ENCODE assay signal across 32 cellular contexts in the genomic region with DNA sequence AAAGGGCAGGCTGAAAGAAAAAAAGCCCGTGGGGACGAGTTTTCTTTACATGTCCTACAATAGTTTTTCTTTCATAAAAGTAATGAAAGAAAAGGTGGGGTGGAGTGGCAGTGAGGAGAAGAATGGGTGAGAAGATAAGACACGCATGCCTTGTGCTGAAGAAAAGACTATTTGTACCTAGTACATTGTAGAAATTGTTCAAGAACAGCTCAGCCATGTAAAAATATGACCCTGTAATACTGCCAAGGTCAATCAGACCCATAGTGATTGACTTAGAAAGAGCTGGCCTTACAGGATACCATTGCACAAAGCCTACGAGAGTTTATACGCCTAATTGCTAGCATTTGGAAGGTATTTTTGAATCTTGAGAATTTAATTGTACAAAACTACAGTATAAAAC.
"Had no signal": no experiment of that assay in that cellular context is flagged by ENCODE, and none has a peak within 500 bp of the region (broad histone marks: within the 10 kb centered on the region; RNA-seq: fewer than 3 reads in every experiment).

No MANE protein-coding gene starts in this region.

- H3K4me1 ChIP-seq: adrenal gland, breast epithelium, colonic mucosa had no signal

- H3K4me3 ChIP-seq: adrenal gland, breast epithelium, cardiac muscle cell, colonic mucosa had no signal

- H3K27ac ChIP-seq: adrenal gland, breast epithelium, cardiac muscle cell, colonic mucosa, WERI-Rb-1 had no signal

- DNase-seq: activated B cell treated with CpG ODN at 0.5 μM for 24 hours; activated CD4-positive, alpha-beta T cell treated with anti-CD3 and anti-CD28 coated beads for 48 hours; activated CD4-positive, alpha-beta T cell treated with anti-CD3 and anti-CD28 coated beads, Interleukin-2, amount 50 U/mL, for 1 hour; activated CD4-positive, alpha-beta T cell treated with anti-CD3 and anti-CD28 coated beads, Interleukin-2, amount 50 U/mL, for 48 hours; activated CD8-positive, alpha-beta memory T cell treated with anti-CD3 and anti-CD28 coated beads for 24 hours; activated CD8-positive, alpha-beta T cell treated with anti-CD3 and anti-CD28 coated beads for 36 hours; activated effector memory CD4-positive, alpha-beta T cell treated with anti-CD3 and anti-CD28 coated beads, Interleukin-2, amount 50 U/mL, for 16 hours; activated naive CD4-positive, alpha-beta T cell treated with anti-CD3 and anti-CD28 coated beads for 36 hours; activated naive CD8-positive, alpha-beta T cell treated with anti-CD3 and anti-CD28 coated beads for 36 hours; activated naive CD8-positive, alpha-beta T cell treated with anti-CD3 and anti-CD28 coated beads, Interleukin-2, amount 50 U/mL, for 24 hours; activated T-cell treated with anti-CD3 and anti-CD28 coated beads, Interleukin-2, amount 50 U/mL, for 4 hours; adrenal gland; amygdala; aorta; central memory CD4-positive, alpha-beta T cell; cerebellar nuclear complex; colonic mucosa; effector CD8-positive, alpha-beta T cell; foreskin fibroblast; T-helper 1 cell; T-helper 17 cell; T1000; WERI-Rb-1 had no signal

- H3K4me1 Mint-ChIP-seq: activated B cell treated with CpG ODN at 0.5 μM for 24 hours; activated naive CD4-positive, alpha-beta T cell treated with anti-CD3 and anti-CD28 coated beads, Interleukin-2, amount 50 U/mL, for 24 hours; activated naive CD8-positive, alpha-beta T cell treated with anti-CD3 and anti-CD28 coated beads for 36 hours; activated naive CD8-positive, alpha-beta T cell treated with anti-CD3 and anti-CD28 coated beads, Interleukin-2, amount 50 U/mL, for 24 hours had no signal

- H3K9me3 Mint-ChIP-seq: activated B cell treated with CpG ODN at 0.5 μM for 24 hours; activated CD8-positive, alpha-beta T cell treated with anti-CD3 and anti-CD28 coated beads for 36 hours; activated naive CD4-positive, alpha-beta T cell treated with anti-CD3 and anti-CD28 coated beads for 36 hours; activated naive CD8-positive, alpha-beta T cell treated with anti-CD3 and anti-CD28 coated beads for 36 hours; activated naive CD8-positive, alpha-beta T cell treated with anti-CD3 and anti-CD28 coated beads, Interleukin-2, amount 50 U/mL, for 24 hours; activated T-cell treated with anti-CD3 and anti-CD28 coated beads, Interleukin-2, amount 50 U/mL, for 4 hours; activated T-helper 1 cell treated with anti-CD3 and anti-CD28 coated beads, Interleukin-12 subunit alpha, Interleukin-12 subunit beta, Interleukin-2, Interleukin-4 antibody, amounts not matched to agents 30 ng/mL and 10 ng/mL and 1 ng/mL, durations not matched to agents 14 hours and 24 hours and 36 hours; activated T-helper 2 cell treated with anti-CD3 and anti-CD28 coated beads, Interferon-gamma antibody, Interleukin-2, Interleukin-4, amounts not matched to agents 10 μg/mL and 5 μg/mL and 100 μg/mL, durations not matched to agents 14 hours and 24 hours and 36 hours; T-helper 2 cell treated with Interferon-gamma antibody and Interleukin-4, amounts not matched to agents 5 μg/mL and 100 μg/mL, for 36 hours had no signal

- H3K4me3 Mint-ChIP-seq: activated B cell treated with CpG ODN at 0.5 μM for 24 hours; activated CD8-positive, alpha-beta T cell treated with anti-CD3 and anti-CD28 coated beads for 36 hours; activated naive CD4-positive, alpha-beta T cell treated with anti-CD3 and anti-CD28 coated beads for 36 hours; activated naive CD4-positive, alpha-beta T cell treated with anti-CD3 and anti-CD28 coated beads, Interleukin-2, amount 50 U/mL, for 24 hours; activated naive CD8-positive, alpha-beta T cell treated with anti-CD3 and anti-CD28 coated beads for 36 hours; activated naive CD8-positive, alpha-beta T cell treated with anti-CD3 and anti-CD28 coated beads, Interleukin-2, amount 50 U/mL, for 24 hours; activated T-cell treated with anti-CD3 and anti-CD28 coated beads, Interleukin-2, amount 50 U/mL, for 4 hours; activated T-helper 1 cell treated with anti-CD3 and anti-CD28 coated beads, Interleukin-12 subunit alpha, Interleukin-12 subunit beta, Interleukin-2, Interleukin-4 antibody, amounts not matched to agents 30 ng/mL and 10 ng/mL and 1 ng/mL, durations not matched to agents 14 hours and 24 hours and 36 hours; brain; T-helper 17 cell; T-helper 2 cell treated with Interferon-gamma antibody and Interleukin-4, amounts not matched to agents 5 μg/mL and 100 μg/mL, for 36 hours had no signal

- H3K36me3 ChIP-seq: adrenal gland, breast epithelium, cardiac muscle cell, colonic mucosa, WERI-Rb-1 had no signal

- ATAC-seq: activated CD4-positive, CD25-positive, alpha-beta regulatory T cell treated with anti-CD3 and anti-CD28 coated beads, Interleukin-2, amount 50 U/mL, for 24 hours; activated CD8-positive, alpha-beta T cell treated with anti-CD3 and anti-CD28 coated beads for 36 hours; activated naive CD8-positive, alpha-beta T cell treated with anti-CD3 and anti-CD28 coated beads, Interleukin-2, amount 50 U/mL, for 24 hours; activated T-cell treated with anti-CD3 and anti-CD28 coated beads, Interleukin-2, amount 50 U/mL, for 4 hours; esophagus mucosa; T-helper 17 cell had no signal

- H3K27ac Mint-ChIP-seq: activated B cell treated with CpG ODN at 0.5 μM for 24 hours; activated CD8-positive, alpha-beta T cell treated with anti-CD3 and anti-CD28 coated beads for 36 hours; activated naive CD4-positive, alpha-beta T cell treated with anti-CD3 and anti-CD28 coated beads for 36 hours; activated naive CD4-positive, alpha-beta T cell treated with anti-CD3 and anti-CD28 coated beads, Interleukin-2, amount 50 U/mL, for 24 hours; activated naive CD8-positive, alpha-beta T cell treated with anti-CD3 and anti-CD28 coated beads for 36 hours; activated naive CD8-positive, alpha-beta T cell treated with anti-CD3 and anti-CD28 coated beads, Interleukin-2, amount 50 U/mL, for 24 hours; activated T-helper 1 cell treated with anti-CD3 and anti-CD28 coated beads, Interleukin-12 subunit alpha, Interleukin-12 subunit beta, Interleukin-2, Interleukin-4 antibody, amounts not matched to agents 30 ng/mL and 10 ng/mL and 1 ng/mL, durations not matched to agents 14 hours and 24 hours and 36 hours; activated T-helper 2 cell treated with anti-CD3 and anti-CD28 coated beads, Interferon-gamma antibody, Interleukin-2, Interleukin-4, amounts not matched to agents 10 μg/mL and 5 μg/mL and 100 μg/mL, durations not matched to agents 14 hours and 24 hours and 36 hours; T-helper 17 cell; T-helper 2 cell treated with Interferon-gamma antibody and Interleukin-4, amounts not matched to agents 5 μg/mL and 100 μg/mL, for 36 hours had no signal

- H3K36me3 Mint-ChIP-seq: activated naive CD4-positive, alpha-beta T cell treated with anti-CD3 and anti-CD28 coated beads, Interleukin-2, amount 50 U/mL, for 24 hours; activated naive CD8-positive, alpha-beta T cell treated with anti-CD3 and anti-CD28 coated beads for 36 hours; brain had no signal

- H3K9me3 ChIP-seq: adrenal gland, breast epithelium, colonic mucosa had no signal

- H3K27me3 ChIP-seq: adrenal gland, breast epithelium, cardiac muscle cell, colonic mucosa had no signal

- H3K27me3 Mint-ChIP-seq: activated B cell treated with CpG ODN at 0.5 μM for 24 hours had no signal
